24 cellular contexts compared by ENCODE assay signal in the genomic region with DNA sequence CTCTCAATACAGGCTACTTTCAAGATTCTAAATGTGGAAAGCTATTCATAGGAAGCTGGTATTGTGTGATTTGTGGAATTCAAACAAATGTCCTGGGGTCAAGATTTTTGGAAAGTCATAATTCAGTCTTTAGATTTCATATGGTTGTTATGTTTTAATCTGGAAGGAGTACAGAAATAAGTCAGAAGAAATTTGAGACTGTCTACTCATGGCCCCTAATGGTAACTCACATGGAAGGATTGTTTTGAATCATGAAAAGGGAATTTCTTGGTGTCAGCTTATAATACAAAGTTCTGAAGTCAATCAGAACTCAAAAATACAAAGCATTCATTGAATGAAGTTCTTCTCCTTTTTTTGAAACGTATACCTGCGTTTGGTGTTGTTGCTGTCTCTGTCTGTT. TPM values are rescaled to one million over a fixed set of nuclear protein-coding genes. Genes with fewer than 3 reads are reported as not detected.
DNase-seq lines count a peak whose midpoint lies in the region; ATAC-seq, FAIRE-seq and TF ChIP-seq lines count a peak whose summit lies in the region.
"Had no signal": no experiment of that assay in that cellular context is flagged by ENCODE, and none has a peak within 500 bp of the region (broad histone marks: within the 10 kb centered on the region; RNA-seq: fewer than 3 reads in every experiment).

No MANE protein-coding gene starts in this region.

- H3K9me3 Mint-ChIP-seq in astrocyte (ENCODE audit: unreplicated experiment) = no peaks in the 10 kb centered on the region
- H3K9me3 Mint-ChIP-seq: activated naive CD8-positive, alpha-beta T cell treated with anti-CD3 and anti-CD28 coated beads for 36 hours; naive B cell; T-helper 2 cell treated with Interferon-gamma antibody and Interleukin-4, amounts not matched to agents 5 μg/mL and 100 μg/mL, for 36 hours had no signal

- no peak overlapping the region for H3K4me3 Mint-ChIP-seq in astrocyte (ENCODE audit: unreplicated experiment)
- H3K4me3 Mint-ChIP-seq: activated naive CD8-positive, alpha-beta T cell treated with anti-CD3 and anti-CD28 coated beads for 36 hours; naive B cell; T-helper 2 cell treated with Interferon-gamma antibody and Interleukin-4, amounts not matched to agents 5 μg/mL and 100 μg/mL, for 36 hours had no signal

- DNase-seq in ELR (ENCODE audit: low read depth) = peak; percentile 30
- no peak for DNase-seq in astrocyte (ENCODE audit: low read depth)
- peak; percentile 62 for DNase-seq in fibroblast of peridontal ligament (ENCODE audit: extremely low read depth)
- DNase-seq in osteoblast (ENCODE audit: insufficient read length, low spot score, missing footprints) = no peak
- no peak for DNase-seq in left lobe of liver (ENCODE audit: low spot score)
- no peak for DNase-seq in smooth muscle cell (lab: John Stamatoyannopoulos, UW; ENCODE audit: unreplicated experiment)
- DNase-seq: activated CD4-positive, alpha-beta T cell treated with anti-CD3 and anti-CD28 coated beads for 4 hours; activated CD8-positive, alpha-beta memory T cell treated with anti-CD3 and anti-CD28 coated beads for 24 hours; activated effector memory CD4-positive, alpha-beta T cell treated with Interleukin-2 at 50 U/mL for 16 hours; activated naive CD8-positive, alpha-beta T cell treated with anti-CD3 and anti-CD28 coated beads for 36 hours; C1 segment of cervical spinal cord; central memory CD4-positive, alpha-beta T cell; DMS79; kidney glomerular epithelial cell; naive B cell; NCI-H1092 treated with DMSO at 0.1 percent for 48 hours; NCI-H187 treated with DMSO at 0.1 percent for 48 hours; NCI-H524; stimulated activated CD4-positive, alpha-beta T cell treated with anti-CD3 and anti-CD28 coated beads, Interleukin-2, amount 100 ng/mL, for 48 hours had no signal

- H3K4me2 ChIP-seq in astrocyte (ENCODE audit: low read length) = peak overlapping the region; percentile 99
- H3K4me2 ChIP-seq in parathyroid adenoma (ENCODE audit: low read length) = peak overlapping the region; percentile 93
- no peak overlapping the region for H3K4me2 ChIP-seq in osteoblast (ENCODE audit: insufficient read depth, low read length)
- no peak overlapping the region for H3K4me2 ChIP-seq in smooth muscle cell

- TF ChIP-seq CTCF in astrocyte (IDR thresholded peaks at IDR 0.05; ENCODE audit: insufficient read depth, low read depth, low read length) (no peak), parathyroid adenoma (IDR thresholded peaks at IDR 0.05) (no peak), osteoblast (IDR thresholded peaks at IDR 0.05; ENCODE audit: extremely low read depth, low read depth, low read length) (no peak), smooth muscle cell (IDR thresholded peaks at IDR 0.05; ENCODE audit: borderline replicate concordance, insufficient read depth, poor library complexity, severe bottlenecking) (no peak)

- H2AFZ ChIP-seq in astrocyte (ENCODE audit: low read depth, low read length) = no peak overlapping the region
- no peak overlapping the region for H2AFZ ChIP-seq in parathyroid adenoma
- no peak overlapping the region for H2AFZ ChIP-seq in osteoblast (ENCODE audit: low read length)
- no peak overlapping the region for H2AFZ ChIP-seq in smooth muscle cell (ENCODE audit: low read depth)

- H3K36me3 Mint-ChIP-seq in astrocyte (ENCODE audit: low read depth, unreplicated experiment) = peaks cover 11% of the 10 kb centered on the region
- H3K36me3 Mint-ChIP-seq: activated naive CD8-positive, alpha-beta T cell treated with anti-CD3 and anti-CD28 coated beads for 36 hours; naive B cell had no signal

- H3K4me1 ChIP-seq in astrocyte (ENCODE audit: insufficient read depth, low read length) (peaks cover 12% of the 10 kb centered on the region), parathyroid adenoma (peaks cover 11% of the 10 kb centered on the region), osteoblast (ENCODE audit: insufficient read depth, low read length) (peaks cover 3% of the 10 kb centered on the region), smooth muscle cell (ENCODE audit: low read depth) (no peaks in the 10 kb centered on the region)

- no peaks in the 10 kb centered on the region for H3F3A ChIP-seq in smooth muscle cell (ENCODE audit: low read depth)

- H3K4me3 ChIP-seq in astrocyte (ENCODE audit: insufficient read depth, low read depth, low read length) (no peak overlapping the region), parathyroid adenoma (ENCODE audit: low read depth, low read length) (peak overlapping the region; percentile 99), osteoblast (ENCODE audit: insufficient read depth, low read length) (no peak overlapping the region), smooth muscle cell (no peak overlapping the region)
- H3K4me3 ChIP-seq: ascending aorta had no signal

- H3K27me3 Mint-ChIP-seq in astrocyte (ENCODE audit: low read depth, unreplicated experiment) = no peaks in the 10 kb centered on the region

- H3K27me3 ChIP-seq in astrocyte (ENCODE audit: insufficient read depth, low read length) (no peaks in the 10 kb centered on the region), parathyroid adenoma (ENCODE audit: control insufficient read depth, insufficient read depth, low read length) (no peaks in the 10 kb centered on the region), osteoblast (ENCODE audit: insufficient read depth, low read length) (peaks cover 17% of the 10 kb centered on the region), smooth muscle cell (ENCODE audit: low read depth) (peaks cover 48% of the 10 kb centered on the region)
- H3K27me3 ChIP-seq: ascending aorta had no signal

- no peak for FAIRE-seq in astrocyte (lab: Jason Lieb, UNC)
- FAIRE-seq: endometrium had no signal

- no peak overlapping the region for H3K9ac ChIP-seq in astrocyte (ENCODE audit: low read length)
- peak overlapping the region; percentile 99 for H3K9ac ChIP-seq in parathyroid adenoma
- no peak overlapping the region for H3K9ac ChIP-seq in smooth muscle cell (ENCODE audit: low read depth)

- H3K9me3 ChIP-seq in astrocyte (ENCODE audit: insufficient read depth, low read depth, low read length) (no peaks in the 10 kb centered on the region), parathyroid adenoma (ENCODE audit: control insufficient read depth, low read length) (no peaks in the 10 kb centered on the region), osteoblast (ENCODE audit: low read depth, low read length) (no peaks in the 10 kb centered on the region), smooth muscle cell (replicated peaks; ENCODE audit: low read depth) (no peaks in the 10 kb centered on the region)
- H3K9me3 ChIP-seq: ascending aorta had no signal

- peaks cover 19% of the 10 kb centered on the region for H3K4me1 Mint-ChIP-seq in astrocyte (ENCODE audit: low read depth, unreplicated experiment)

- no peak overlapping the region for H3K27ac ChIP-seq in astrocyte (ENCODE audit: low read depth, low read length)
- H3K27ac ChIP-seq in parathyroid adenoma = peak overlapping the region; percentile 99
- H3K27ac ChIP-seq in osteoblast (ENCODE audit: low read depth, low read length) = no peak overlapping the region
- no peak overlapping the region for H3K27ac ChIP-seq in smooth muscle cell (ENCODE audit: low read depth)
- H3K27ac ChIP-seq: ascending aorta had no signal

- WGBS in smooth muscle cell (ENCODE audit: low lambda C conversion rate) = 83% methylated on average over 2 of the region's 2 CpGs

- peaks cover 66% of the 10 kb centered on the region for H3K79me2 ChIP-seq in astrocyte (ENCODE audit: insufficient read depth, low read length)
- peaks cover 85% of the 10 kb centered on the region for H3K79me2 ChIP-seq in parathyroid adenoma
- H3K79me2 ChIP-seq in osteoblast (ENCODE audit: insufficient read depth, low read length) = peaks cover 4% of the 10 kb centered on the region
- no peaks in the 10 kb centered on the region for H3K79me2 ChIP-seq in smooth muscle cell (ENCODE audit: low read depth)

- peak overlapping the region; percentile 12 for H3K27ac Mint-ChIP-seq in astrocyte (ENCODE audit: unreplicated experiment)
- H3K27ac Mint-ChIP-seq: activated naive CD8-positive, alpha-beta T cell treated with anti-CD3 and anti-CD28 coated beads for 36 hours; naive B cell; T-helper 2 cell treated with Interferon-gamma antibody and Interleukin-4, amounts not matched to agents 5 μg/mL and 100 μg/mL, for 36 hours had no signal

- no peaks in the 10 kb centered on the region for H4K20me1 ChIP-seq in astrocyte (ENCODE audit: insufficient read depth, low read length)
- H4K20me1 ChIP-seq in osteoblast (ENCODE audit: insufficient read depth, low read length) = no peaks in the 10 kb centered on the region
- no peaks in the 10 kb centered on the region for H4K20me1 ChIP-seq in smooth muscle cell (ENCODE audit: low read depth)

- no peak for ATAC-seq in HG03097 (IDR thresholded peaks at IDR 0.05; ENCODE audit: low FRiP score, unreplicated experiment)
- ATAC-seq in left lobe of liver = no peak

- H3K36me3 ChIP-seq in astrocyte (ENCODE audit: insufficient read depth, low read length) (peaks cover 4% of the 10 kb centered on the region), parathyroid adenoma (ENCODE audit: control insufficient read depth, insufficient read depth, low read length) (peaks cover 15% of the 10 kb centered on the region), osteoblast (ENCODE audit: insufficient read depth, low read length) (no peaks in the 10 kb centered on the region), smooth muscle cell (ENCODE audit: low read depth) (no peaks in the 10 kb centered on the region)
- H3K36me3 ChIP-seq: ascending aorta had no signal

RNA-seq across cellular contexts. Expression of a gene that starts 3.1 kb away (rescaled TPM):
- 5.9 and 10.2 TPM in 2 replicates for total RNA-seq in astrocyte
- 5.1 and 13.3 TPM in 2 replicates for total RNA-seq in osteoblast
- total RNA-seq in left lobe of liver = 0.50 TPM
- 1.3 and 1.8 TPM in 2 replicates for total RNA-seq in smooth muscle cell
- polyA plus RNA-seq in smooth muscle cell = 0.06 TPM in 1 of 2 replicates, not detected in the other
- total RNA-seq: activated naive CD8-positive, alpha-beta T cell treated with anti-CD3 and anti-CD28 coated beads for 36 hours had no signal

Comparison
In these comparisons a context has a peak if more than half of its experiments do, and no peak if none do; other contexts are left out.
1. DNase-seq: peak in ELR (single experiment) and fibroblast of peridontal ligament (single experiment); none in astrocyte (single experiment), osteoblast (single experiment), left lobe of liver (single experiment) and smooth muscle cell (single experiment).
2. H3K4me2 ChIP-seq: peak in astrocyte (single experiment) and parathyroid adenoma (single experiment); none in osteoblast (single experiment) and smooth muscle cell (single experiment).